In genomic region chr3:153050978-153051377, GRCh38 we compare ENCODE assay signal across 3 cellular contexts.
TF ChIP-seq lines count a peak whose summit lies in the region.

No MANE protein-coding gene starts in this region.

TF ChIP-seq in SK-N-SH, 30 proteins besides CTCF, POLR2A, EP300 and RAD21 (continued from another document):
- TF ChIP-seq MEF2A (IDR thresholded peaks at IDR 0.05; ENCODE audit: borderline replicate concordance, low read depth) (no peak), RCOR1 (IDR thresholded peaks at IDR 0.05; ENCODE audit: low read length) (no peak), REST (IDR thresholded peaks at IDR 0.05; ENCODE audit: low read depth, low read length) (no peak), EZH2phosphoT487 (IDR thresholded peaks at IDR 0.05; ENCODE audit: borderline replicate concordance, low read depth) (no peak), FOSL2 (IDR thresholded peaks at IDR 0.05; ENCODE audit: borderline replicate concordance, low read depth) (no peak), GATA2 (CRISPR knock-in tag; IDR thresholded peaks at IDR 0.05) (no peak), POLR2AphosphoS5 (IDR thresholded peaks at IDR 0.05; ENCODE audit: low read depth, low read length) (no peak)
- TF ChIP-seq, protein P1, sequence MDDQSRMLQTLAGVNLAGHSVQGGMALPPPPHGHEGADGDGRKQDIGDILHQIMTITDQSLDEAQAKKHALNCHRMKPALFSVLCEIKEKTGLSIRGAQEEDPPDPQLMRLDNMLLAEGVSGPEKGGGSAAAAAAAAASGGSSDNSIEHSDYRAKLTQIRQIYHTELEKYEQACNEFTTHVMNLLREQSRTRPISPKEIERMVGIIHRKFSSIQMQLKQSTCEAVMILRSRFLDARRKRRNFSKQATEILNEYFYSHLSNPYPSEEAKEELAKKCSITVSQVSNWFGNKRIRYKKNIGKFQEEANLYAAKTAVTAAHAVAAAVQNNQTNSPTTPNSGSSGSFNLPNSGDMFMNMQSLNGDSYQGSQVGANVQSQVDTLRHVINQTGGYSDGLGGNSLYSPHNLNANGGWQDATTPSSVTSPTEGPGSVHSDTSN (IDR thresholded peaks at IDR 0.05), result no peak

TF ChIP-seq in SK-N-SH treated with all-trans-retinoic acid at 6 μM for 48 hours, 23 proteins besides CTCF, POLR2A, EP300 and RAD21 (continued from another document):
- TF ChIP-seq, protein P2, sequence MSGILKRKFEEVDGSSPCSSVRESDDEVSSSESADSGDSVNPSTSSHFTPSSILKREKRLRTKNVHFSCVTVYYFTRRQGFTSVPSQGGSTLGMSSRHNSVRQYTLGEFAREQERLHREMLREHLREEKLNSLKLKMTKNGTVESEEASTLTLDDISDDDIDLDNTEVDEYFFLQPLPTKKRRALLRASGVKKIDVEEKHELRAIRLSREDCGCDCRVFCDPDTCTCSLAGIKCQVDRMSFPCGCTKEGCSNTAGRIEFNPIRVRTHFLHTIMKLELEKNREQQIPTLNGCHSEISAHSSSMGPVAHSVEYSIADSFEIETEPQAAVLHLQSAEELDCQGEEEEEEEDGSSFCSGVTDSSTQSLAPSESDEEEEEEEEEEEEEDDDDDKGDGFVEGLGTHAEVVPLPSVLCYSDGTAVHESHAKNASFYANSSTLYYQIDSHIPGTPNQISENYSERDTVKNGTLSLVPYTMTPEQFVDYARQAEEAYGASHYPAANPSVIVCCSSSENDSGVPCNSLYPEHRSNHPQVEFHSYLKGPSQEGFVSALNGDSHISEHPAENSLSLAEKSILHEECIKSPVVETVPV (CRISPR knock-in tag; IDR thresholded peaks at IDR 0.05), result no peak

TF ChIP-seq in HEK293T, 16 proteins besides CTCF, POLR2A, EP300 and RAD21 (continued from another document):
- TF ChIP-seq, protein P3, sequence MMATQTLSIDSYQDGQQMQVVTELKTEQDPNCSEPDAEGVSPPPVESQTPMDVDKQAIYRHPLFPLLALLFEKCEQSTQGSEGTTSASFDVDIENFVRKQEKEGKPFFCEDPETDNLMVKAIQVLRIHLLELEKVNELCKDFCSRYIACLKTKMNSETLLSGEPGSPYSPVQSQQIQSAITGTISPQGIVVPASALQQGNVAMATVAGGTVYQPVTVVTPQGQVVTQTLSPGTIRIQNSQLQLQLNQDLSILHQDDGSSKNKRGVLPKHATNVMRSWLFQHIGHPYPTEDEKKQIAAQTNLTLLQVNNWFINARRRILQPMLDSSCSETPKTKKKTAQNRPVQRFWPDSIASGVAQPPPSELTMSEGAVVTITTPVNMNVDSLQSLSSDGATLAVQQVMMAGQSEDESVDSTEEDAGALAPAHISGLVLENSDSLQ (IDR thresholded peaks at IDR 0.05), result no peak
- TF ChIP-seq FOXM1 (IDR thresholded peaks at IDR 0.05; ENCODE audit: borderline replicate concordance), result no peak
- TF ChIP-seq FOXK2 (IDR thresholded peaks at IDR 0.05), result no peak
- TF ChIP-seq ELF4 (IDR thresholded peaks at IDR 0.05), result no peak
- no peak for TF ChIP-seq HDGF (IDR thresholded peaks at IDR 0.05; ENCODE audit: borderline replicate concordance)
- TF ChIP-seq BHLHE40 (IDR thresholded peaks at IDR 0.05; ENCODE audit: borderline replicate concordance), result no peak
- no peak for TF ChIP-seq ARNT (IDR thresholded peaks at IDR 0.05)
- TF ChIP-seq FOXA1 (IDR thresholded peaks at IDR 0.05), result no peak
- TF ChIP-seq CTBP1 (IDR thresholded peaks at IDR 0.05; ENCODE audit: borderline replicate concordance), result no peak
- no peak for TF ChIP-seq ZNF384 (IDR thresholded peaks at IDR 0.05)
- no peak for TF ChIP-seq SUZ12 (IDR thresholded peaks at IDR 0.05)
- no peak for TF ChIP-seq SP1 (IDR thresholded peaks at IDR 0.05)
- no peak for TF ChIP-seq NFRKB (IDR thresholded peaks at IDR 0.05)
